Comparison of ENCODE assay signal across 1 cellular context in genomic region chr3:132652640-132653270, GRCh38.
TF ChIP-seq lines count a peak whose summit lies in the region.

No MANE protein-coding gene starts in this region.

TF ChIP-seq in IMR-90, 13 proteins besides CTCF, POLR2A, EP300 and RAD21:
- no peak for TF ChIP-seq MAFK (IDR thresholded peaks at IDR 0.05; ENCODE audit: low read depth, low read length)
- TF ChIP-seq FOS (IDR thresholded peaks at IDR 0.05; ENCODE audit: low read depth, low read length): no peak
- TF ChIP-seq, protein P1, sequence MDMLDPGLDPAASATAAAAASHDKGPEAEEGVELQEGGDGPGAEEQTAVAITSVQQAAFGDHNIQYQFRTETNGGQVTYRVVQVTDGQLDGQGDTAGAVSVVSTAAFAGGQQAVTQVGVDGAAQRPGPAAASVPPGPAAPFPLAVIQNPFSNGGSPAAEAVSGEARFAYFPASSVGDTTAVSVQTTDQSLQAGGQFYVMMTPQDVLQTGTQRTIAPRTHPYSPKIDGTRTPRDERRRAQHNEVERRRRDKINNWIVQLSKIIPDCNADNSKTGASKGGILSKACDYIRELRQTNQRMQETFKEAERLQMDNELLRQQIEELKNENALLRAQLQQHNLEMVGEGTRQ (IDR thresholded peaks at IDR 0.05; ENCODE audit: low read depth, low read length): no peak
- no peak for TF ChIP-seq MXI1 (IDR thresholded peaks at IDR 0.05; ENCODE audit: borderline replicate concordance, low read depth, low read length)
- TF ChIP-seq RFX5 (IDR thresholded peaks at IDR 0.05; ENCODE audit: low read depth, low read length): no peak
- no peak for TF ChIP-seq MAZ (IDR thresholded peaks at IDR 0.05; ENCODE audit: borderline replicate concordance, low read depth, low read length)
- TF ChIP-seq BHLHE40 (IDR thresholded peaks at IDR 0.05; ENCODE audit: low read depth, low read length): no peak
- TF ChIP-seq NFE2L2 (IDR thresholded peaks at IDR 0.05; ENCODE audit: low read depth, low read length): no peak
- TF ChIP-seq ELK1 (IDR thresholded peaks at IDR 0.05; ENCODE audit: borderline replicate concordance, low read depth, low read length): no peak
- no peak for TF ChIP-seq CHD1 (IDR thresholded peaks at IDR 0.05; ENCODE audit: low read depth, low read length)
- TF ChIP-seq RCOR1 (IDR thresholded peaks at IDR 0.05; ENCODE audit: insufficient replicate concordance, low read length): no peak
- no peak for TF ChIP-seq CEBPB (IDR thresholded peaks at IDR 0.05; ENCODE audit: low read depth, low read length)
- no peak for TF ChIP-seq SMC3 (IDR thresholded peaks at IDR 0.05; ENCODE audit: low read depth, low read length)
